ENCODE assay signal across 9 cellular contexts in the genomic region with DNA sequence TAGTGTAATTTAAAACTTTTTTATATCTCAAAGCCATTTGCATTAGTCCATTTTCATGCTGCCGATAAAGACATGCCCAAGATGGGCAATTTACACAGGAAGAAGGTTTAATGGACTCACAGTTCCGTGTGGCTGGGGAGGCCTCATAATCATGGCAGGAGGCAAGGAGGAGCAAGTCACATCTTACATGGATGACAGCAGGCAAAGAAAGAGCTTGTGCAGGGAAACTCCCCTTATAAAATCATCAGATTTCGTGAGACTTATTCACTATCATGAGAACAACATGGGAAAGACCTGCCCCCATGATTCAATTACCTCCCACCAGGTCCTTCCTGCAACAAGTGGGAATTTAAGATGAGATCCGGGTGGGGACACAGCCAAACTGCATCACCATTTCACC. TPM values are rescaled to one million over a fixed set of nuclear protein-coding genes. Genes with fewer than 3 reads are reported as not detected.
A peak's percentile ranks its signal among the peaks of the same experiment; 100 is the strongest.
DNase-seq lines count a peak whose midpoint lies in the region; ATAC-seq, FAIRE-seq and TF ChIP-seq lines count a peak whose summit lies in the region.
"Not testable (repeated sequence)": the region's sequence is repeated elsewhere in the genome, so short reads cannot be mapped to it uniquely, and the experiment has no call there.
"Had no signal": no experiment of that assay in that cellular context is flagged by ENCODE, and none has a peak within 500 bp of the region (broad histone marks: within the 10 kb centered on the region; RNA-seq: fewer than 3 reads in every experiment).

No MANE protein-coding gene starts in this region.

- H3K9me3 ChIP-seq in HepG2 (ENCODE audit: low read length); psoas muscle; sigmoid colon; stomach smooth muscle (ENCODE audit: control insufficient read depth in 2 of 2, low read length in 2 of 2): not testable (repeated sequence)

- 55% methylated on average over 4 of the region's 4 CpGs for WGBS in HepG2 (ENCODE audit: low lambda C conversion rate)
- WGBS in psoas muscle, 3 donors, result 80 to 92% (median 92%) methylated on average over 4 of the region's 4 CpGs
- WGBS in sigmoid colon, 2 donors, result 83 to 93% methylated on average over 4 of the region's 4 CpGs

- H3K4me2 ChIP-seq in HepG2 (ENCODE audit: low read depth, low read length), result not testable (repeated sequence)

- not testable (repeated sequence) for FAIRE-seq in HepG2 (lab: Jason Lieb, UNC)

- not testable (repeated sequence) for TF ChIP-seq POLR2A in HepG2 (IDR thresholded peaks at IDR 0.05; ENCODE audit: insufficient read depth in 1 of 2, low read depth in 2 of 2, low read length in 2 of 2); sigmoid colon (IDR thresholded peaks at IDR 0.05)

- not testable (repeated sequence) for H3K27me3 ChIP-seq in HepG2 (ENCODE audit: control insufficient read depth in 1 of 2, insufficient read depth in 2 of 2, low read length in 2 of 2); psoas muscle (ENCODE audit: insufficient read depth in 3 of 3, low read length in 2 of 3); sigmoid colon; stomach smooth muscle (ENCODE audit: control insufficient read depth in 1 of 2, insufficient read depth in 2 of 2, low read length in 2 of 2)

- peak overlapping the region; percentile 97 for H3K27ac ChIP-seq in VCaP
- H3K27ac ChIP-seq in HepG2 (ENCODE audit: extremely low read length, insufficient read depth, low read length), result not testable (repeated sequence)
- H3K27ac ChIP-seq in psoas muscle, result peak overlapping the region; percentile 98
- peak overlapping the region in 3 of 4 donors; percentile 83 to 89 (median 87) for H3K27ac ChIP-seq in sigmoid colon
- peak overlapping the region; percentile 24 for H3K27ac ChIP-seq in stomach smooth muscle (ENCODE audit: low read length)

- in situ Hi-C loops in HepG2 (cut with HindIII; ENCODE audit: extremely low pct_ligation_motif_present, low pct_unique_long_range_greater_than_20kb), result not testable (repeated sequence)

- not testable (repeated sequence) for DNase-seq in HepG2 (ENCODE audit: low spot score); psoas muscle; sigmoid colon

- TF ChIP-seq EP300 in HepG2 (IDR thresholded peaks at IDR 0.05; ENCODE audit: low read depth in 2 of 2, low read length in 2 of 2); HepG2 (CRISPR knock-in tag; IDR thresholded peaks at IDR 0.05; ENCODE audit: borderline replicate concordance); sigmoid colon (IDR thresholded peaks at IDR 0.05): not testable (repeated sequence)

- not testable (repeated sequence) for H3K36me3 ChIP-seq in HepG2 (replicated peaks in 1 of 2; ENCODE audit: control insufficient read depth in 1 of 2, insufficient read depth in 2 of 2, low read length in 2 of 2); psoas muscle (ENCODE audit: insufficient read depth in 1 of 2, low read depth in 1 of 2); sigmoid colon; stomach smooth muscle (ENCODE audit: control insufficient read depth in 2 of 2, insufficient read depth in 2 of 2, low read length in 2 of 2)

- H3K4me1 ChIP-seq in HepG2 (ENCODE audit: insufficient read depth, low read length) (peaks cover 57% of the 10 kb centered on the region), psoas muscle (peaks cover 29% of the 10 kb centered on the region), sigmoid colon (peaks cover 0 to 61% (median 49%) of the 10 kb centered on the region in 4 donors), stomach smooth muscle (ENCODE audit: control insufficient read depth, insufficient read depth, low read length) (peaks cover 39% of the 10 kb centered on the region)

- ATAC-seq in HepG2, psoas muscle: not testable (repeated sequence)

- H3K9ac ChIP-seq in HepG2 (ENCODE audit: insufficient read depth, low read depth, low read length); stomach smooth muscle (ENCODE audit: low read length in 2 of 2): not testable (repeated sequence)

- POLR2A ChIA-PET in HepG2 (lab: Yijun Ruan, JAX), result not testable (repeated sequence)

- TF ChIP-seq RAD21 in HepG2 (CRISPR knock-in tag; IDR thresholded peaks at IDR 0.05), result not testable (repeated sequence)

- BruUV-seq in HepG2 (replicated peaks; lab: Mats Ljungman, UMichigan), result not testable (repeated sequence)

- H4K20me1 ChIP-seq in HepG2 (ENCODE audit: insufficient read depth, low read length), result not testable (repeated sequence)

- H2AFZ ChIP-seq in HepG2 (ENCODE audit: low read length), result not testable (repeated sequence)

- intact Hi-C loops in HepG2 (cut with micrococcal nuclease; ENCODE audit: unreplicated experiment) (loop anchor here (5.0 kb wide), 1 partner anchor 121 kb away; no protein-coding TSS in a partner anchor), sigmoid colon (cut with DNase I) (loop anchor here (5.0 kb wide), 1 partner anchor 64 kb away; a partner anchor contains a TSS)
- intact Hi-C loops in psoas muscle (cut with DNase I), result not testable (repeated sequence)

- not testable (repeated sequence) for H3K79me2 ChIP-seq in HepG2 (ENCODE audit: insufficient read depth, low read length)

- H3K4me3 ChIP-seq in HepG2 (replicated peaks in 1 of 3; ENCODE audit: insufficient read depth in 1 of 3, low read depth in 2 of 3, low read length in 3 of 3); psoas muscle; sigmoid colon; stomach smooth muscle (ENCODE audit: low read length in 2 of 2): not testable (repeated sequence)

- CTCF ChIA-PET in HepG2 (lab: Yijun Ruan, JAX; ENCODE audit: low intra/inter-chr PET ratio, low total read pairs), result not testable (repeated sequence)

- TF ChIP-seq CTCF in VCaP (conservative IDR thresholded peaks at IDR 0.05); HepG2 (CRISPR knock-in tag; IDR thresholded peaks at IDR 0.05); psoas muscle (IDR thresholded peaks at IDR 0.05); sigmoid colon (IDR thresholded peaks at IDR 0.05): not testable (repeated sequence)

RNA-seq across cellular contexts. Expression of a gene that starts 2.8 kb away (rescaled TPM):
- total RNA-seq in HepG2 (2016; rRNA removed; fragmentation: Illumina TruSeq; extraction: Trizol) (11.8 and 16.1 TPM in 2 replicates), psoas muscle (100 to 1,000 TPM; 313 to 439 (median 431) TPM), sigmoid colon (100 to 1,000 TPM in 1 of 4 donors, 10 to 100 TPM in 3; 64.2 to 173 (median 73.3) TPM)
- total RNA-seq in HepG2 (2016; cell fraction: cytosol; rRNA removed; fragmentation: Illumina TruSeq; extraction: Trizol; ENCODE audit: low read depth), result 3.0 and 3.6 TPM in 2 replicates
- total RNA-seq in HepG2 (2016; cell fraction: insoluble cytoplasmic fraction; rRNA removed; fragmentation: Illumina TruSeq; extraction: Trizol), result 11.8 and 16.2 TPM in 2 replicates
- total RNA-seq in HepG2 (2016; cell fraction: membrane; rRNA removed; fragmentation: Illumina TruSeq; extraction: Trizol), result 8.9 and 10.3 TPM in 2 replicates
- 23.8 and 25.0 TPM in 2 replicates for total RNA-seq in HepG2 (2016; cell fraction: nucleus; rRNA removed; fragmentation: Illumina TruSeq; extraction: Trizol)
- polyA plus RNA-seq in HepG2 (2011; rRNA removed) (15.3 and 16.0 TPM in 2 replicates), psoas muscle (100 to 1,000 TPM in 2 of 3 donors, 10 to 100 TPM in 1; 44.0 to 168 (median 148) TPM), sigmoid colon (10 to 100 TPM; 43.7 to 77.7 (median 55.3) TPM)
- polyA plus RNA-seq in HepG2 (2011; cell fraction: cytosol; rRNA removed), result 7.6 and 10.9 TPM in 2 replicates
- polyA plus RNA-seq in HepG2 (2011; cell fraction: nucleus; rRNA removed), result 37.7 and 43.0 TPM in 2 replicates
- polyA plus RNA-seq in HepG2 (2012), result 21.9 and 23.8 TPM in 2 replicates
- polyA plus RNA-seq in HepG2 (2016; cell fraction: cytosol; fragmentation: Illumina TruSeq; extraction: Trizol; ENCODE audit: low read depth), result 1.6 and 2.9 TPM in 2 replicates
- polyA plus RNA-seq in HepG2 (2016; cell fraction: insoluble cytoplasmic fraction; fragmentation: Illumina TruSeq; extraction: Trizol; ENCODE audit: low read depth), result 24.0 and 27.9 TPM in 2 replicates
- 6.4 and 8.1 TPM in 2 replicates for polyA plus RNA-seq in HepG2 (2016; cell fraction: membrane; fragmentation: Illumina TruSeq; extraction: Trizol; ENCODE audit: low read depth)
- polyA plus RNA-seq in HepG2 (2016; cell fraction: nucleus; fragmentation: Illumina TruSeq; extraction: Trizol; ENCODE audit: insufficient read depth, low read depth), result 35.9 and 48.4 TPM in 2 replicates
- 10.4 and 18.0 TPM in 2 replicates for polyA minus RNA-seq in HepG2 (2011; rRNA and poly(A)+ RNA removed; ENCODE audit: low replicate concordance)
- polyA minus RNA-seq in HepG2 (2011; cell fraction: cytosol; rRNA and poly(A)+ RNA removed), result 9.7 and 13.0 TPM in 2 replicates
- polyA minus RNA-seq in HepG2 (2011; cell fraction: nucleus; rRNA and poly(A)+ RNA removed), result 30.6 and 33.9 TPM in 2 replicates
- total RNA-seq: CD4-positive, alpha-beta memory T cell; CD4-positive, CD25-positive, alpha-beta regulatory T cell; CD8-positive, alpha-beta memory T cell had no signal
- polyA plus RNA-seq: CD14-positive monocyte; CD4-positive, alpha-beta memory T cell; CD4-positive, CD25-positive, alpha-beta regulatory T cell; CD8-positive, alpha-beta memory T cell had no signal

RNA-seq across cellular contexts. Expression of a gene that starts 16.7 kb away (rescaled TPM):
- 91.6 and 108 TPM in 2 replicates for total RNA-seq in HepG2 (2016; rRNA removed; fragmentation: Illumina TruSeq; extraction: Trizol)
- total RNA-seq in HepG2 (2016; cell fraction: cytosol; rRNA removed; fragmentation: Illumina TruSeq; extraction: Trizol; ENCODE audit: low read depth), result 46.8 and 47.9 TPM in 2 replicates
- total RNA-seq in HepG2 (2016; cell fraction: insoluble cytoplasmic fraction; rRNA removed; fragmentation: Illumina TruSeq; extraction: Trizol), result 95.7 and 113 TPM in 2 replicates
- 58.2 and 62.5 TPM in 2 replicates for total RNA-seq in HepG2 (2016; cell fraction: membrane; rRNA removed; fragmentation: Illumina TruSeq; extraction: Trizol)
- total RNA-seq in HepG2 (2016; cell fraction: nucleus; rRNA removed; fragmentation: Illumina TruSeq; extraction: Trizol), result 79.6 and 84.1 TPM in 2 replicates
- 47.0 and 61.1 TPM in 2 replicates for polyA plus RNA-seq in HepG2 (2011; rRNA removed)
- 26.3 and 29.5 TPM in 2 replicates for polyA plus RNA-seq in HepG2 (2011; cell fraction: cytosol; rRNA removed)
- 120 and 126 TPM in 2 replicates for polyA plus RNA-seq in HepG2 (2011; cell fraction: nucleus; rRNA removed)
- 42.3 and 49.9 TPM in 2 replicates for polyA plus RNA-seq in HepG2 (2012)
- polyA plus RNA-seq in HepG2 (2016; cell fraction: cytosol; fragmentation: Illumina TruSeq; extraction: Trizol; ENCODE audit: low read depth), result 42.9 and 45.9 TPM in 2 replicates
- 98.9 and 108 TPM in 2 replicates for polyA plus RNA-seq in HepG2 (2016; cell fraction: insoluble cytoplasmic fraction; fragmentation: Illumina TruSeq; extraction: Trizol; ENCODE audit: low read depth)
- polyA plus RNA-seq in HepG2 (2016; cell fraction: membrane; fragmentation: Illumina TruSeq; extraction: Trizol; ENCODE audit: low read depth), result 44.9 and 47.4 TPM in 2 replicates
- polyA plus RNA-seq in HepG2 (2016; cell fraction: nucleus; fragmentation: Illumina TruSeq; extraction: Trizol; ENCODE audit: insufficient read depth, low read depth), result 142 and 151 TPM in 2 replicates
- 11.7 and 12.0 TPM in 2 replicates for polyA minus RNA-seq in HepG2 (2011; rRNA and poly(A)+ RNA removed; ENCODE audit: low replicate concordance)
- polyA minus RNA-seq in HepG2 (2011; cell fraction: cytosol; rRNA and poly(A)+ RNA removed), result 11.8 and 18.0 TPM in 2 replicates
- 56.8 and 59.3 TPM in 2 replicates for polyA minus RNA-seq in HepG2 (2011; cell fraction: nucleus; rRNA and poly(A)+ RNA removed)
- 10 to 100 TPM; 10.7 to 17.7 (median 14.6) TPM for total RNA-seq in psoas muscle
- polyA plus RNA-seq in psoas muscle, result 10 to 100 TPM; 11.9 to 41.9 (median 21.2) TPM
- 100 to 1,000 TPM; 104 to 160 (median 118) TPM for total RNA-seq in sigmoid colon
- 10 to 100 TPM; 39.0 to 55.3 (median 52.0) TPM for polyA plus RNA-seq in sigmoid colon
